In the genomic region with DNA sequence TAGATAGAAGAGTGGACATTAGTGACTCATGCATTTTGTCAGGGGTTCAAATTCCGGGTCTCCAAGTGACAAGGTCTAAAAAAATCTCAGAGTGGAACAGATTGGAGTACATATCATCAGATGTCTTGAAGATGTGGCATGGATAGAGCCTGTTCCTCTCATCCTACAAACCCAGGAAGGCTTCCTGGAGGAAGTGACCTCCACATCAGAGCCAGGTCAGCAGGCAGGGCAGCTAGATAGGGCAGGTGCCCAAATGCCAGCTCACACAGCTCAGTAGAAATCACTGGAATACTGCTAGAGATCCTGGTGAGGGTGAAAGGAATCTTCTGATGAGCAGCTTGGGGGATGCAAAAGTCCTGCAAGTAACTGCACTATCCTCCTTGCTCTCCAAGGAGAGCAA, we compare ENCODE assay signal across 23 cellular contexts.
"Had no signal": no experiment of that assay in that cellular context is flagged by ENCODE, and none has a peak within 500 bp of the region (broad histone marks: within the 10 kb centered on the region; RNA-seq: fewer than 3 reads in every experiment).

No MANE protein-coding gene starts in this region.

- H3K4me1 ChIP-seq: stomach, suprapubic skin, testis, thyroid gland, tibial artery, tibial nerve, transverse colon, upper lobe of left lung, upper lobe of right lung, uterus, vagina had no signal

- DNase-seq: stimulated activated CD4-positive, alpha-beta T cell treated with anti-CD3 and anti-CD28 coated beads, Interleukin-2, amount 100 ng/mL, for 48 hours; stimulated activated CD4-positive, alpha-beta T cell treated with anti-CD3 and anti-CD28 coated beads, Interleukin-4, amount 100 ng/mL, for 1 hour; stimulated activated CD4-positive, alpha-beta T cell treated with anti-CD3 and anti-CD28 coated beads, Interleukin-4, amount 100 ng/mL, for 24 hours; stimulated activated CD4-positive, alpha-beta T cell treated with anti-CD3 and anti-CD28 coated beads, Interleukin-4, amount 100 ng/mL, for 4 hours; stimulated activated CD8-positive, alpha-beta memory T cell treated with anti-CD3 and anti-CD28 coated beads, Interleukin-4, amount 100 ng/mL, for 48 hours; stimulated activated naive B cell treated with anti-CD40 and anti-IgM and Interleukin-4, amounts not matched to agents 10 μg/mL and 1 μg/mL and 100 μg/mL, for 72 hours; stimulated activated naive CD4-positive, alpha-beta T cell treated with Interleukin-2 at 50 U/mL for 16 hours; stimulated activated naive CD8-positive, alpha-beta T cell treated with anti-CD3 and anti-CD28 coated beads, Interleukin-15, amount 100 ng/mL, for 72 hours; stimulated activated naive CD8-positive, alpha-beta T cell treated with anti-CD3 and anti-CD28 coated beads, Interleukin-15, Interleukin-2, amounts not matched to agents 100 U/mL and 50 U/mL, for 24 hours; stomach; testis; thyroid gland; tibial artery; transverse colon; trophoblast cell; upper lobe of left lung; upper lobe of right lung; uterus had no signal

- FAIRE-seq: urothelium cell line had no signal

- H3K36me3 ChIP-seq: stomach, suprapubic skin, thoracic aorta, thyroid gland, tibial artery, tibial nerve, transverse colon, upper lobe of left lung, upper lobe of right lung, uterus, vagina had no signal

- H3K9me3 ChIP-seq: suprapubic skin, testis, thoracic aorta, thyroid gland, tibial artery, tibial nerve, transverse colon, upper lobe of left lung, upper lobe of right lung, uterus, vagina had no signal

- H3K27me3 ChIP-seq: testis, thyroid gland, upper lobe of left lung, upper lobe of right lung, vagina had no signal

- H3K4me3 ChIP-seq: stomach, suprapubic skin, testis, thoracic aorta, thyroid gland, tibial artery, tibial nerve, transverse colon, upper lobe of left lung, upper lobe of right lung, uterus, vagina had no signal

- ATAC-seq: stimulated activated naive CD8-positive, alpha-beta T cell treated with anti-CD3 and anti-CD28 coated beads, Interleukin-15, amount 100 ng/mL, for 72 hours had no signal

- H3K27ac ChIP-seq: stomach, suprapubic skin, testis, thoracic aorta, thyroid gland, tibial artery, tibial nerve, transverse colon, upper lobe of left lung, upper lobe of right lung, uterus, vagina had no signal
